Comparison of ENCODE assay signal across 29 cellular contexts in the genomic region with DNA sequence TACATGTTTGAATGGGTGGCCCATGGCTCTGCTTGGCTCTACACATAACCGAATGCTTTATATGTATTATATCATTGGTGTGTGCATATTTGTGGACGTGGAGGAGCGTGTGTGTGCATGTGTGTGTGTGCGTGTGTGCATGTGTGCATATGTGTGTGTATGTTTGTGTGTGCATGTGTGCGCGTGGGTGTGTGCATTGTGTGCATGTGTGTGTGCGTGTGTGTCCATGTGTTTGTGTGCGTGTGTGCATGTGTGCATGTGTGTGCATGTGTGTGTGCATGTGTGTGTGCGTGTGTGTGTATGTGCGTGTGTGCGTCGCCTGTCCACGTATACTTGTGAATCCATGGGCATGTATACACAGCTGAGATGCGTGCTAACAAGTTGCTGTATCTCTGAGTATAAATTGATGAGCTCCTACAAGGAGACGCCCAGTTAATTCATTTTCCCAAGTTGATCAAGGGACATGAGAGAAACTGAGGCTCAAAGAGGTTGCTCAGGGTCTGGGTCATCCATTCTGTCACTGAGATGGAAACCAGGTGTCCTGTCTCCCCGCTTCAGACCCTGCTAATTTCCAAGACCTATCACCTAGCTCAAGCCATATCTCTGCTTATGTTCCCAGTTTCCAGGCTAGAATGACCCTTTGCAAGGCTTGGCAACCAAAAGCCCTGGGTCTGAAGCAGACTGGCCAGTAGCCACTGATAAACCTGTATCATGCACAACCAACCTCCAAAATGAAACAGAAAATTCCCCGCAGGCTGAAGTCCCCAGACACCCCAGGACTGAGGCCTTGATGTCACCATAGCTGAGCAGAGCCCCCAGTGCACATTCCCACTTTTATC. TPM values are rescaled to one million over a fixed set of nuclear protein-coding genes. Genes with fewer than 3 reads are reported as not detected.
DNase-seq lines count a peak whose midpoint lies in the region; ATAC-seq and TF ChIP-seq lines count a peak whose summit lies in the region.
"Had no signal": no experiment of that assay in that cellular context is flagged by ENCODE, and none has a peak within 500 bp of the region (broad histone marks: within the 10 kb centered on the region; RNA-seq: fewer than 3 reads in every experiment).

No MANE protein-coding gene starts in this region.

- no peaks in the 10 kb centered on the region for H4K20me1 ChIP-seq in H9 (ENCODE audit: control insufficient read depth, insufficient read depth, insufficient read length)

- H3K27me3 ChIP-seq in H9 (ENCODE audit: insufficient read depth, low read length) (no peaks in the 10 kb centered on the region), body of pancreas (no peaks in the 10 kb centered on the region), neutrophil (no peaks in the 10 kb centered on the region)
- H3K27me3 ChIP-seq: brain microvascular endothelial cell, heart right ventricle, sigmoid colon, tibial artery had no signal

- H3K27me3 Mint-ChIP-seq in H9 (ENCODE audit: low read depth), result peaks cover 2% of the 10 kb centered on the region
- H3K27me3 Mint-ChIP-seq: activated T-helper 17 cell treated with anti-CD3 and anti-CD28 coated beads, Interleukin-2, amount 50 U/mL, for 72 hours had no signal

- no peak overlapping the region for H3K9ac ChIP-seq in H9 (ENCODE audit: extremely low read depth, insufficient read length, low read length)

- H3K18ac ChIP-seq in H9 (ENCODE audit: insufficient read length, low read depth, low read length), result no peak overlapping the region

- no peak overlapping the region for H2BK120ac ChIP-seq in H9 (ENCODE audit: low read depth, low read length, poor library complexity, severe bottlenecking)

- H2AK5ac ChIP-seq in H9 (ENCODE audit: insufficient read length, low read length), result no peak overlapping the region

- no peak overlapping the region for H3T11ph ChIP-seq in H9 (ENCODE audit: low read length)

- no peak overlapping the region for H2BK20ac ChIP-seq in H9 (ENCODE audit: low read depth, low read length, poor library complexity, severe bottlenecking)

- H3K4me1 Mint-ChIP-seq in H9, result peaks cover 5 to 14% of the 10 kb centered on the region in 2 experiments
- H3K4me1 Mint-ChIP-seq: activated T-helper 17 cell treated with anti-CD3 and anti-CD28 coated beads, Interleukin-2, amount 50 U/mL, for 72 hours had no signal

- H2BK5ac ChIP-seq in H9 (ENCODE audit: insufficient read length, low read length), result no peak overlapping the region

- H3K23me2 ChIP-seq in H9 (ENCODE audit: insufficient read length, low read depth, low read length, poor library complexity, severe bottlenecking), result no peaks in the 10 kb centered on the region

- H4K91ac ChIP-seq in H9 (ENCODE audit: insufficient read length, low read depth, low read length), result no peak overlapping the region

- H4K8ac ChIP-seq in H9 (replicated peaks; ENCODE audit: insufficient read length, low read depth, low read length), result peak overlapping the region; percentile 70

- H3K4me1 ChIP-seq in H9 (ENCODE audit: insufficient read depth, low read length), result no peaks in the 10 kb centered on the region
- H3K4me1 ChIP-seq in body of pancreas, result peaks cover 78% of the 10 kb centered on the region
- peaks cover 17 to 40% of the 10 kb centered on the region in 2 experiments for H3K4me1 ChIP-seq in neutrophil (ENCODE audit: control insufficient read depth in 1 of 2, insufficient read depth in 1 of 2, low read depth in 1 of 2, low read length in 1 of 2)
- H3K4me1 ChIP-seq: psoas muscle, tibial artery had no signal

- intact Hi-C loops in body of pancreas (cut with DNase I), result no loop called here

- no peaks in the 10 kb centered on the region; a peak in 1 of 5 replicates for H3K9me3 Mint-ChIP-seq in H9
- H3K9me3 Mint-ChIP-seq: activated T-helper 17 cell treated with anti-CD3 and anti-CD28 coated beads, Interleukin-2, amount 50 U/mL, for 72 hours had no signal

- no peak overlapping the region for H3K4me2 ChIP-seq in H9 (ENCODE audit: insufficient read depth, insufficient read length, low read length)

- H3K56ac ChIP-seq in H9 (ENCODE audit: insufficient read length, low read depth, low read length), result no peak overlapping the region

- H3K9me3 ChIP-seq in H9 (ENCODE audit: control insufficient read depth, low read depth, low read length), result no peaks in the 10 kb centered on the region
- no peaks in the 10 kb centered on the region for H3K9me3 ChIP-seq in body of pancreas
- H3K9me3 ChIP-seq in neutrophil, result no peaks in the 10 kb centered on the region
- H3K9me3 ChIP-seq: heart right ventricle, psoas muscle, sigmoid colon, tibial artery had no signal

- H3K27ac ChIP-seq in H9 (ENCODE audit: insufficient read length, low read depth, low read length) (no peak overlapping the region), body of pancreas (peak overlapping the region; percentile 45 to 96 (median 90)), neutrophil (peak overlapping the region; percentile 82)
- H3K27ac ChIP-seq: brain microvascular endothelial cell, heart right ventricle, psoas muscle, sigmoid colon, tibial artery had no signal

- H3K27ac Mint-ChIP-seq in H9, result no peak overlapping the region
- H3K27ac Mint-ChIP-seq: activated T-helper 17 cell treated with anti-CD3 and anti-CD28 coated beads, Interleukin-2, amount 50 U/mL, for 72 hours had no signal

- no peak overlapping the region for H4K5ac ChIP-seq in H9 (ENCODE audit: insufficient read length, low read depth, low read length)

- H3K23ac ChIP-seq in H9 (ENCODE audit: insufficient read length, low read depth, low read length), result no peak overlapping the region

- H2BK12ac ChIP-seq in H9 (ENCODE audit: insufficient read length, low read depth, low read length), result no peak overlapping the region

- H2BK15ac ChIP-seq in H9 (ENCODE audit: low read depth, low read length), result no peak overlapping the region

- TF ChIP-seq CTCF in H9 (conservative IDR thresholded peaks at IDR 0.05), result no peak
- TF ChIP-seq CTCF in body of pancreas (IDR thresholded peaks at IDR 0.05), result no peak
- TF ChIP-seq CTCF in neutrophil (IDR thresholded peaks at IDR 0.05), result no peak

- ATAC-seq in body of pancreas, result no peak
- no peak for ATAC-seq in GM21528 (IDR thresholded peaks at IDR 0.05; ENCODE audit: low FRiP score, unreplicated experiment)
- ATAC-seq: activated T-helper 17 cell treated with anti-CD3 and anti-CD28 coated beads, Interleukin-2, amount 50 U/mL, for 72 hours; heart right ventricle; left ventricle myocardium superior; psoas muscle had no signal

- H3K79me1 ChIP-seq in H9 (ENCODE audit: insufficient read depth, low read depth, low read length, poor library complexity, severe bottlenecking), result no peaks in the 10 kb centered on the region

- TF ChIP-seq POLR2A in body of pancreas (IDR thresholded peaks at IDR 0.05), result no peak

- H3K4me3 Mint-ChIP-seq in H9, result peak overlapping the region in 1 of 2 experiments; percentile 8; a peak in 1 of 5 replicates
- H3K4me3 Mint-ChIP-seq: activated T-helper 17 cell treated with anti-CD3 and anti-CD28 coated beads, Interleukin-2, amount 50 U/mL, for 72 hours had no signal

- no peak overlapping the region for H2AFZ ChIP-seq in H9 (ENCODE audit: low read length)

- H3K4ac ChIP-seq in H9 (ENCODE audit: low read depth, low read length), result no peak overlapping the region

- no peaks in the 10 kb centered on the region for H3K36me3 Mint-ChIP-seq in H9 (ENCODE audit: insufficient read depth in 1 of 3, low read depth in 3 of 3)

- WGBS in H9 (ENCODE audit: extremely low coverage, insufficient read length, low lambda C conversion rate), result no CpG with 5 or more reads among the region's 17 CpGs
- WGBS in body of pancreas, 2 donors, result 75 to 83% methylated on average over 16 to 17 of the region's 17 CpGs

- no peak overlapping the region for H3K14ac ChIP-seq in H9 (ENCODE audit: insufficient read depth, low read length)

- H3K36me3 ChIP-seq in body of pancreas (replicated peaks in 1 of 2; ENCODE audit: insufficient read depth in 1 of 2, low read depth in 2 of 2) (no peaks in the 10 kb centered on the region), neutrophil (peaks cover 25% of the 10 kb centered on the region)
- H3K36me3 ChIP-seq: brain microvascular endothelial cell, sigmoid colon had no signal

- H3K79me2 ChIP-seq in H9 (ENCODE audit: insufficient read depth, low read length), result no peaks in the 10 kb centered on the region

- DNase-seq in H9 (no peak), body of pancreas (peak in 2 of 4 donors; percentile 48 to 56), NCI-H1105 treated with DMSO at 0.1 percent for 48 hours (lab: John Stamatoyannopoulos, UW) (no peak)
- DNase-seq: activated naive CD4-positive, alpha-beta T cell treated with anti-CD3 and anti-CD28 coated beads, Interleukin-2, amount 50 U/mL, for 16 hours; amniotic stem cell; brain microvascular endothelial cell; C1 segment of cervical spinal cord; COR-L47; heart right ventricle; kidney; left ventricle myocardium superior; NCI-H1092; NCI-H1694 treated with DMSO at 0.1 percent for 48 hours; NCI-H82; occipital lobe; psoas muscle; sigmoid colon; stimulated activated CD4-positive, alpha-beta T cell treated with anti-CD3 and anti-CD28 coated beads, Interleukin-4, amount 100 ng/mL, for 24 hours; tibial artery had no signal

- H3K4me3 ChIP-seq in body of pancreas (no peak overlapping the region), neutrophil (ENCODE audit: low read depth in 1 of 2, low read length in 1 of 2) (peak overlapping the region; percentile 12 to 50)
- H3K4me3 ChIP-seq: heart right ventricle, psoas muscle, sigmoid colon, tibial artery had no signal

RNA-seq across cellular contexts. Expression of gene CTRC, which starts 2.8 kb away (rescaled TPM):
- not detected in 2 replicates for total RNA-seq in H9 (2021)
- total RNA-seq in body of pancreas, result over 10,000 TPM in 1 of 2 donors, 1,000 to 10,000 TPM in 1; 6,275 to 13,040 TPM
- total RNA-seq: activated T-helper 17 cell treated with anti-CD3 and anti-CD28 coated beads, Interleukin-2, amount 50 U/mL, for 72 hours; cerebellum; frontal cortex; left ventricle myocardium superior; NCI-H460; occipital lobe; sigmoid colon had no signal

RNA-seq across cellular contexts. Expression of gene CELA2A, which starts 21.1 kb away (rescaled TPM):
- total RNA-seq in H9 (2021) (not detected in 2 replicates), body of pancreas (over 10,000 TPM in 1 of 2 donors, 1,000 to 10,000 TPM in 1; 4,384 to 21,046 TPM)
- total RNA-seq: activated T-helper 17 cell treated with anti-CD3 and anti-CD28 coated beads, Interleukin-2, amount 50 U/mL, for 72 hours; cerebellum; frontal cortex; kidney; left ventricle myocardium superior; M059J; myocyte; NCI-H460; occipital lobe; RPMI7951; sigmoid colon had no signal

RNA-seq across cellular contexts. Expression of gene EFHD2, which starts 25.8 kb away (rescaled TPM):
- total RNA-seq in H9 (2021) (16.5 and 16.6 TPM in 2 replicates), body of pancreas (10 to 100 TPM; 56.7 to 78.6 TPM)

RNA-seq across cellular contexts. Expression of gene CELA2B, which starts 40.4 kb away (rescaled TPM):
- total RNA-seq in H9 (2021) (not detected in 2 replicates), body of pancreas (1,000 to 10,000 TPM in 1 of 2 donors, 100 to 1,000 TPM in 1; 333 to 1,481 TPM)
- total RNA-seq: activated T-helper 17 cell treated with anti-CD3 and anti-CD28 coated beads, Interleukin-2, amount 50 U/mL, for 72 hours; cerebellum; frontal cortex; heart right ventricle; kidney; left ventricle myocardium superior; M059J; mesenteric fat pad; NCI-H460; occipital lobe; RPMI7951; sigmoid colon had no signal

Comparison
In these comparisons a context has a peak if more than half of its experiments do, and no peak if none do; other contexts are left out.
1. H3K4me3 ChIP-seq: peak in neutrophil (2 of 2); none in body of pancreas (0 of 2).
2. RNA of gene CTRC, which starts 2.8 kb away (total RNA-seq): 6,275 to 13,040 TPM in body of pancreas; not detected in H9; every median in the first group is over 1,000 times any median in the second.
3. RNA of gene CELA2A, which starts 21.1 kb away (total RNA-seq): 4,384 to 21,046 TPM in body of pancreas; not detected in H9; every median in the first group is over 1,000 times any median in the second.